Comparison of ENCODE assay signal across 8 cellular contexts in the genomic region with DNA sequence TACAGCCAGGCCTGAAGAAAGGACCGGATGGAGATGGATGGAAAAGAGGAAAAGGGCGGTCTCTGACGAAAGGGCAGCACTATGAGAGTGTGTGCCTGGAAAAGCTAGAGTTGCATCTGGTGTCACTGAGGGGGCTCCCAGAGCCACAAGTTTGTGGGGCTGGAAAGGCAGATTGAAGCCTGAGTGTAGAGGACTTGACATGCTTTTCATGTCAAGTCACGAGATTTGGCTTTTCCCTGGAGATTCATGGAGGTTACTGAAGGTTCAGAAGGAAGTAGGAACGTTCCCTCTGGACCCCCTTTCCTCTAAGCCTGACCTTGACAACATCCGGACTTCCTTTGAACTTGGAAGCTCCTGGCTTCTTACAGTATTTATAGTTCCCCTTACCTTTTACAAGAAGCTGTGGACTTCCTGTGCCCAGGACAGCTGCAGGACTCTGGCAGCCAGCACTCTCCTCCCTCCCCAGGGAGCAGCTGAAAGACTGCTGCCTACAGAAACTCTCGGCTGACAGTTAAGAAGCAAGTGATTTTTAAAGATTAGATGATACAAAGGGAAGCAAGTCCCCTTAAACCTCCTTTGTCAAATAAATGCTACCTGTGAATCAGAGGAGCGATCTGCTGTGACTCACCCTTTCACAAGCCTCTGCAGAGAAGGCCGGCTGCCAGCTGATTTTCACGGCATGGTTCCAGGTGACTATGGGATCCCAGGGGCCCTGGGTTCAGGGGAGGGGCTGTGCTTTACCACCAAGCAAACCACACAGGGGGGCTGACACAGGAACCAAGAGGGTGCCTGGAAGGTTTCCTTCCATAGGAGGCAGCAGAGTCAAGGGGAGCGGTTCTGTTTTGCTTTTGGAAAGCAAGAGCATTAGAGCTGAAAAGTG.
DNase-seq lines count a peak whose midpoint lies in the region; ATAC-seq, FAIRE-seq and TF ChIP-seq lines count a peak whose summit lies in the region.

No MANE protein-coding gene starts in this region.

- intact Hi-C loops in CD4-positive, alpha-beta memory T cell (cut with micrococcal nuclease) = loop anchor here (1.0 kb wide), 1 partner anchor 223 kb away; no protein-coding TSS in a partner anchor

- peak overlapping the region in 3 of 7 donors; percentile 48 to 70 (median 64) for H3K27ac Mint-ChIP-seq in CD4-positive, alpha-beta memory T cell
- H3K27ac Mint-ChIP-seq in activated naive CD4-positive, alpha-beta T cell treated with anti-CD3 and anti-CD28 coated beads, Interleukin-2, amount 50 U/mL, for 24 hours = peak overlapping the region; percentile 19

- H3K9me3 Mint-ChIP-seq in CD4-positive, alpha-beta memory T cell = peaks cover 0 to 8% (median 0%) of the 10 kb centered on the region in 8 donors
- no peaks in the 10 kb centered on the region for H3K9me3 Mint-ChIP-seq in activated naive CD4-positive, alpha-beta T cell treated with anti-CD3 and anti-CD28 coated beads, Interleukin-2, amount 50 U/mL, for 24 hours

- dilution Hi-C loops in keratinocyte (cut with MboI; ENCODE audit: extremely low pct_ligation_motif_present, low sequenced_read_pairs) = no loop called here

- no peaks in the 10 kb centered on the region for H3K27me3 Mint-ChIP-seq in CD4-positive, alpha-beta memory T cell
- H3K27me3 Mint-ChIP-seq in activated naive CD4-positive, alpha-beta T cell treated with anti-CD3 and anti-CD28 coated beads, Interleukin-2, amount 50 U/mL, for 24 hours = no peaks in the 10 kb centered on the region

- peak overlapping the region; percentile 46 for H3K9ac ChIP-seq in keratinocyte (ENCODE audit: control insufficient read depth, extremely low read depth, insufficient read depth, low read length)

- no peaks in the 10 kb centered on the region for H4K20me1 ChIP-seq in keratinocyte (ENCODE audit: control insufficient read depth, extremely low read depth, insufficient read depth, low read length)

- H3K36me3 ChIP-seq in CD4-positive, alpha-beta memory T cell (ENCODE audit: insufficient read depth, low read length) = no peaks in the 10 kb centered on the region
- H3K36me3 ChIP-seq in keratinocyte (ENCODE audit: control insufficient read depth in 2 of 2, extremely low read depth in 1 of 2, insufficient read depth in 2 of 2, low read length in 2 of 2) = no peaks in the 10 kb centered on the region

- peaks cover 6% of the 10 kb centered on the region for H3K9me1 ChIP-seq in keratinocyte (ENCODE audit: control insufficient read depth, extremely low read depth, insufficient read depth, low read length)

- no peaks in the 10 kb centered on the region for H3K27me3 ChIP-seq in CD4-positive, alpha-beta memory T cell (ENCODE audit: insufficient read depth, low read length)
- no peaks in the 10 kb centered on the region for H3K27me3 ChIP-seq in keratinocyte (ENCODE audit: control insufficient read depth, extremely low read depth, insufficient read depth, low read length)

- no peaks in the 10 kb centered on the region for H3K9me3 ChIP-seq in CD4-positive, alpha-beta memory T cell (ENCODE audit: control insufficient read depth in 1 of 2, low read length in 2 of 2)
- no peaks in the 10 kb centered on the region for H3K9me3 ChIP-seq in keratinocyte (ENCODE audit: control insufficient read depth, low read depth, low read length)

- no peak overlapping the region for H3K4me3 Mint-ChIP-seq in CD4-positive, alpha-beta memory T cell
- H3K4me3 Mint-ChIP-seq in activated naive CD4-positive, alpha-beta T cell treated with anti-CD3 and anti-CD28 coated beads, Interleukin-2, amount 50 U/mL, for 24 hours = no peak overlapping the region

- peak overlapping the region; percentile 44 for H2AFZ ChIP-seq in keratinocyte (ENCODE audit: control insufficient read depth, low read length)

- FAIRE-seq in keratinocyte (lab: Jason Lieb, UNC) = peak; percentile 86

- H3K79me2 ChIP-seq in keratinocyte (ENCODE audit: control insufficient read depth, insufficient read depth, low read length) = no peaks in the 10 kb centered on the region

- peak; percentile 27 to 53 (median 41) for TF ChIP-seq CTCF in keratinocyte (optimal IDR thresholded peaks at IDR 0.05 in 1 of 3, IDR thresholded peaks at IDR 0.05 in 1 of 3, conservative IDR thresholded peaks at IDR 0.05 in 1 of 3; ENCODE audit: extremely low read depth in 1 of 3, insufficient read depth in 2 of 3, low read length in 3 of 3)

- CTCF ChIA-PET in CD4-positive, alpha-beta memory T cell (lab: Charles Lee; ENCODE audit: partially characterized antibody) = interaction anchor here (0.6 to 3.0 kb wide), 8 partner anchors 17 to 261 kb away, joined by 3 to 21 read pairs (median 3); no protein-coding TSS in a partner anchor

- peak; percentile 50 for ATAC-seq in GM21737 (IDR thresholded peaks at IDR 0.05; ENCODE audit: unreplicated experiment)
- ATAC-seq in GM18520 (IDR thresholded peaks at IDR 0.05; ENCODE audit: unreplicated experiment) = no peak

- no peak overlapping the region for H3K27ac ChIP-seq in CD4-positive, alpha-beta memory T cell (ENCODE audit: low read depth, low read length)
- peak overlapping the region; percentile 60 for H3K27ac ChIP-seq in keratinocyte (ENCODE audit: control insufficient read depth, insufficient read depth, low read length)

- H3K4me2 ChIP-seq in keratinocyte (ENCODE audit: control insufficient read depth, extremely low read depth, insufficient read depth, low read depth, low read length) = peak overlapping the region; percentile 82

- POLR2A ChIA-PET in CD4-positive, alpha-beta memory T cell (lab: Charles Lee; ENCODE audit: partially characterized antibody) = interaction anchor here (1.2 kb wide), 1 partner anchor 35 kb away, joined by 3 read pairs; no protein-coding TSS in a partner anchor

- H3K36me3 Mint-ChIP-seq in CD4-positive, alpha-beta memory T cell = peaks cover 1 to 11% of the 10 kb centered on the region in 2 donors
- H3K36me3 Mint-ChIP-seq in activated naive CD4-positive, alpha-beta T cell treated with anti-CD3 and anti-CD28 coated beads, Interleukin-2, amount 50 U/mL, for 24 hours = no peaks in the 10 kb centered on the region

- H3K4me1 ChIP-seq in CD4-positive, alpha-beta memory T cell (ENCODE audit: insufficient read depth, low read length) = no peaks in the 10 kb centered on the region
- peaks cover 18% of the 10 kb centered on the region for H3K4me1 ChIP-seq in keratinocyte (ENCODE audit: control insufficient read depth, extremely low read depth, insufficient read depth, low read length)

- no peak overlapping the region for H3K4me3 ChIP-seq in CD4-positive, alpha-beta memory T cell (ENCODE audit: low read length in 2 of 2)
- H3K4me3 ChIP-seq in keratinocyte (ENCODE audit: control insufficient read depth in 2 of 3, extremely low read depth in 1 of 3, insufficient read depth in 2 of 3, low read depth in 1 of 3, low read length in 3 of 3) = peak overlapping the region in 2 of 3 experiments; percentile 11 to 30

- peaks cover 5 to 10% (median 6%) of the 10 kb centered on the region in 4 donors for H3K4me1 Mint-ChIP-seq in CD4-positive, alpha-beta memory T cell
- H3K4me1 Mint-ChIP-seq in activated naive CD4-positive, alpha-beta T cell treated with anti-CD3 and anti-CD28 coated beads, Interleukin-2, amount 50 U/mL, for 24 hours = peaks cover 13% of the 10 kb centered on the region

- peak; percentile 16 to 46 (median 21) for DNase-seq in CD4-positive, alpha-beta memory T cell
- DNase-seq in NCI-H226 = peak; percentile 48
- DNase-seq in keratinocyte (ENCODE audit: low read depth, low spot score) = no peak
- DNase-seq in stimulated activated CD4-positive, alpha-beta T cell treated with anti-CD3 and anti-CD28 coated beads, Interleukin-2, amount 100 ng/mL, for 4 hours (ENCODE audit: low read depth) = peak; percentile 4
- DNase-seq in RPMI8226 = no peak

Comparison
In these comparisons a context has a peak if more than half of its experiments do, and no peak if none do; other contexts are left out.
1. DNase-seq: peak in CD4-positive, alpha-beta memory T cell (5 of 5), NCI-H226 (single experiment) and stimulated activated CD4-positive, alpha-beta T cell treated with anti-CD3 and anti-CD28 coated beads, Interleukin-2, amount 100 ng/mL, for 4 hours (single experiment); none in keratinocyte (single experiment) and RPMI8226 (single experiment).
2. H3K4me3 ChIP-seq: peak in keratinocyte (2 of 3); none in CD4-positive, alpha-beta memory T cell (0 of 2).